ENCODE assay signal across 10 cellular contexts in genomic region chr19:1112254-1113208, GRCh38. TPM values are rescaled to one million over a fixed set of nuclear protein-coding genes. Genes with fewer than 3 reads are reported as not detected.
DNase-seq lines count a peak whose midpoint lies in the region; ATAC-seq, FAIRE-seq and TF ChIP-seq lines count a peak whose summit lies in the region.
"Had no signal": no experiment of that assay in that cellular context is flagged by ENCODE, and none has a peak within 500 bp of the region (broad histone marks: within the 10 kb centered on the region; RNA-seq: fewer than 3 reads in every experiment).

No MANE protein-coding gene starts in this region.

- no peak overlapping the region for H3K4me3 Mint-ChIP-seq in chondrocyte (ENCODE audit: unreplicated experiment)
- H3K4me3 Mint-ChIP-seq: activated CD4-positive, alpha-beta memory T cell treated with anti-CD3 and anti-CD28 coated beads, Interleukin-2, amount 10 ng/mL, durations not matched to agents 7 days and 5 days had no signal

- FAIRE-seq in kidney (lab: Jason Lieb, UNC) = no peak
- FAIRE-seq in small intestine (lab: Jason Lieb, UNC) = no peak

- H3K36me3 ChIP-seq in H7 (replicated peaks; ENCODE audit: control insufficient read depth, insufficient read depth, low read length) (no peaks in the 10 kb centered on the region; the same call in none of the 2 replicates), kidney (ENCODE audit: control insufficient read depth in 1 of 2, insufficient read depth in 2 of 2, low read length in 2 of 2) (peaks cover 10 to 14% of the 10 kb centered on the region in 2 donors), small intestine (ENCODE audit: control insufficient read depth in 2 of 2, insufficient read depth in 2 of 2, low read length in 2 of 2) (peaks cover 22 to 40% of the 10 kb centered on the region in 2 donors)

- H3K27ac ChIP-seq in kidney (ENCODE audit: low read depth in 2 of 2, low read length in 2 of 2) (peak overlapping the region; percentile 57 to 60), small intestine (ENCODE audit: low read depth in 1 of 2, low read length in 1 of 2) (peak overlapping the region; percentile 2 to 38)
- H3K27ac ChIP-seq: SJCRH30 had no signal

- H3K9me3 Mint-ChIP-seq in chondrocyte (ENCODE audit: low read depth) = no peaks in the 10 kb centered on the region
- H3K9me3 Mint-ChIP-seq: activated CD4-positive, alpha-beta memory T cell treated with anti-CD3 and anti-CD28 coated beads, Interleukin-2, amount 10 ng/mL, durations not matched to agents 7 days and 5 days had no signal

- H3K27me3 Mint-ChIP-seq in chondrocyte (ENCODE audit: low read depth) = no peaks in the 10 kb centered on the region
- H3K27me3 Mint-ChIP-seq: activated CD4-positive, alpha-beta memory T cell treated with anti-CD3 and anti-CD28 coated beads, Interleukin-2, amount 10 ng/mL, durations not matched to agents 7 days and 5 days had no signal

- peaks cover 6% of the 10 kb centered on the region for H3K4me1 Mint-ChIP-seq in chondrocyte (ENCODE audit: low read depth)

- H3K36me3 Mint-ChIP-seq in chondrocyte (ENCODE audit: low read depth) = no peaks in the 10 kb centered on the region

- DNase-seq in H7 (peak; percentile 97), chondrocyte (ENCODE audit: low spot score) (no peak), kidney (no peak), small intestine (peak; percentile 80), NCI-H1105 treated with DMSO at 0.1 percent for 48 hours (lab: John Stamatoyannopoulos, UW) (no peak), DMS153 (lab: John Stamatoyannopoulos, UW) (no peak)
- DNase-seq in activated CD4-positive, alpha-beta T cell treated with anti-CD3 and anti-CD28 coated beads for 1 hour = no peak

- H3K9ac ChIP-seq in kidney (ENCODE audit: low read length in 2 of 2) = no peak overlapping the region

- H3K9me3 ChIP-seq in kidney (ENCODE audit: control insufficient read depth in 1 of 2, low read length in 2 of 2) (no peaks in the 10 kb centered on the region), small intestine (ENCODE audit: control insufficient read depth, low read depth) (no peaks in the 10 kb centered on the region)
- H3K9me3 ChIP-seq: SJCRH30 had no signal

- no peak for ATAC-seq in HG02981 (IDR thresholded peaks at IDR 0.05; ENCODE audit: unreplicated experiment)

- H3K27ac Mint-ChIP-seq in chondrocyte (ENCODE audit: unreplicated experiment) = peak overlapping the region; percentile 36
- H3K27ac Mint-ChIP-seq: activated CD4-positive, alpha-beta memory T cell treated with anti-CD3 and anti-CD28 coated beads, Interleukin-2, amount 10 ng/mL, durations not matched to agents 7 days and 5 days had no signal

- intact Hi-C loops in kidney (cut with DNase I) = no loop called here

- TF ChIP-seq CTCF in chondrocyte (IDR thresholded peaks at IDR 0.05) (no peak), kidney (IDR thresholded peaks at IDR 0.05; ENCODE audit: borderline replicate concordance, extremely low read depth, insufficient read depth) (no peak)

- H3K4me3 ChIP-seq in H7 (ENCODE audit: insufficient read depth, low read depth, low read length) (no peak overlapping the region), kidney (ENCODE audit: low read length in 2 of 2) (no peak overlapping the region), small intestine (ENCODE audit: low read depth in 1 of 2, low read length in 2 of 2) (no peak overlapping the region)
- H3K4me3 ChIP-seq: SJCRH30 had no signal

- WGBS in small intestine, 3 donors = 47 to 72% (median 62%) methylated on average over 65 to 79 of the region's 79 CpGs

- H3K4me1 ChIP-seq in kidney (ENCODE audit: control insufficient read depth in 1 of 2, insufficient read depth in 1 of 2, low read depth in 1 of 2, low read length in 2 of 2) (peaks cover 0 to 11% of the 10 kb centered on the region in 2 donors), small intestine (ENCODE audit: control insufficient read depth in 2 of 2, insufficient read depth in 1 of 2, low read depth in 1 of 2, low read length in 1 of 2) (peaks cover 0 to 3% of the 10 kb centered on the region in 2 donors)
- H3K4me1 ChIP-seq: SJCRH30 had no signal

- no peaks in the 10 kb centered on the region for H3K27me3 ChIP-seq in H7 (ENCODE audit: control insufficient read depth, insufficient read depth, low read length)
- H3K27me3 ChIP-seq in small intestine (ENCODE audit: control insufficient read depth in 2 of 2, insufficient read depth in 2 of 2, low read length in 2 of 2) = no peaks in the 10 kb centered on the region
- H3K27me3 ChIP-seq: SJCRH30 had no signal

RNA-seq across cellular contexts. Expression of gene GPX4, which starts 8.7 kb away (rescaled TPM):
- 620 and 671 TPM in 2 replicates for total RNA-seq in H7 (2014; rRNA removed; shearing (Covaris generic))
- total RNA-seq in chondrocyte (240 to 246 TPM (median 245 TPM) in 3 replicates), kidney (268 TPM)
- polyA plus RNA-seq in kidney (ENCODE audit: insufficient read depth, low read depth, low replicate concordance) (966 TPM), small intestine (1,000 to 10,000 TPM in 2 of 3 donors, 100 to 1,000 TPM in 1; 335 to 1,298 (median 1,178) TPM)

RNA-seq across cellular contexts. Expression of gene POLR2E, which starts 17.4 kb away (rescaled TPM):
- 226 and 283 TPM in 2 replicates for total RNA-seq in H7 (2014; rRNA removed; shearing (Covaris generic))
- 110 to 119 TPM (median 113 TPM) in 3 replicates for total RNA-seq in chondrocyte
- 158 TPM for total RNA-seq in kidney
- polyA plus RNA-seq in kidney (ENCODE audit: insufficient read depth, low read depth, low replicate concordance) = 189 TPM
- polyA plus RNA-seq in small intestine = 100 to 1,000 TPM; 141 to 189 (median 143) TPM

RNA-seq across cellular contexts. Expression of gene ARHGAP45, which starts 45.6 kb away (rescaled TPM):
- total RNA-seq in H7 (2014; rRNA removed; shearing (Covaris generic)) = 46.0 and 48.7 TPM in 2 replicates
- 0.57 to 1.6 TPM (median 1.0 TPM) in 3 replicates for total RNA-seq in chondrocyte
- total RNA-seq in kidney = 50.0 TPM
- 11.8 TPM for polyA plus RNA-seq in kidney (ENCODE audit: insufficient read depth, low read depth, low replicate concordance)
- polyA plus RNA-seq in small intestine = 10 to 100 TPM; 34.3 to 81.1 (median 62.6) TPM

Comparison
In these comparisons a context has a peak if more than half of its experiments do, and no peak if none do; other contexts are left out.
1. DNase-seq: peak in H7 (single experiment) and small intestine (single experiment); none in chondrocyte (single experiment), kidney (single experiment), NCI-H1105 treated with DMSO at 0.1 percent for 48 hours (single experiment), activated CD4-positive, alpha-beta T cell treated with anti-CD3 and anti-CD28 coated beads for 1 hour (single experiment) and DMS153 (single experiment).
2. RNA of gene ARHGAP45, which starts 45.6 kb away (total RNA-seq): 50.0 TPM in kidney (single experiment) and 46.0 to 48.7 TPM in H7; 0.57 to 1.6 TPM in chondrocyte; every median in the first group is over 10 times any median in the second.